1 cellular context compared by ENCODE assay signal in genomic region chrX:154096140-154097002, GRCh38.
TF ChIP-seq lines count a peak whose summit lies in the region.

No MANE protein-coding gene starts in this region.

TF ChIP-seq in K562, 482 proteins besides CTCF, POLR2A, EP300 and RAD21 (continued from another document):
- TF ChIP-seq FOSL1 (tag; conservative IDR thresholded peaks at IDR 0.05) (peak; percentile 23; the same call in 1 of the 2 replicates), YY1 (IDR thresholded peaks at IDR 0.05; ENCODE audit: borderline replicate concordance in 1 of 3, control insufficient read depth in 1 of 3, extremely low read depth in 1 of 3, insufficient read depth in 3 of 3, insufficient read length in 1 of 3, insufficient replicate concordance in 2 of 3, low read depth in 1 of 3, low read length in 2 of 3) (peak in 1 of 3 experiments; percentile 19), KAT7 (CRISPR knock-in tag; IDR thresholded peaks at IDR 0.05; ENCODE audit: borderline replicate concordance) (0 out of 2 replicates have a peak, but pooled peaks have one; percentile 51), KLF10 (CRISPR knock-in tag; IDR thresholded peaks at IDR 0.05) (no peak), SREBF2 (CRISPR knock-in tag; IDR thresholded peaks at IDR 0.05) (no peak), TAF15 (IDR thresholded peaks at IDR 0.05; ENCODE audit: low read depth, low read length) (no peak)
